Comparison of ENCODE assay signal across 15 cellular contexts in the genomic region with DNA sequence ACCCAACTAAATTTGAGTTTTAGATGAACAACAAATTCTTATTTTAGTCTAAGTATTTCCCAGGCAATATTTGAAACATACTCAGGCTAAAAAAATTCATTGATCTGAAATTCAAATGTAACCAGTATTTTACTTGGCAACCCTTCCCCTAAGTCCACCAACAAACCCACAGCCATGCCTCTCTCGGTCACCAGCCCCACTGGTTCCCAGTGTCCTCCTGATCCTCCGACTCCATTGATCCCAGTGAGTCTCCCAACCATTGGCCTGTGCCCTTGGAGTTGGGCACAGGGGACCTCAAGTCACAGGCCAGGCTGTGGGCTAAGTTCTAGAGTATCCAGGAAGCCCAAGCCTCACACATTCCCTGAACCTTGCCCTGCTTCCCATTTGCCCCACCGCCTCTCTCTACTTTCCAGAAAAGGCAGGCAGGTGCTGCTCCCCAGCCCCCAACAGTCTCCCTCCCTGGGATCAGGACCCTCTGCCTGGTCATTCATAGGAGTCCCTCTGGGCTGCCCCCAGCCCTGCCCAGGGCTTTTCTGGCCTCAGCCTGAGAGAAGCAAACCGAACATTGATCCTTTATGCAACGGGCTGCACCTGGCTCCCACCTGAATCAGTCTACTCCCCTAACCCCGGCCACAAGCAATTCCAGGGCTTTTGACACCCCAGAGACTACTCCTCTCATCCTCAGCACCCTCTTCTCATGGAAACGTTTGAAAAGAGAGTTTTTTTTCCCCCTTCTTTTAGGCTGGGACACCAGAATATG.
DNase-seq lines count a peak whose midpoint lies in the region; ATAC-seq, FAIRE-seq and TF ChIP-seq lines count a peak whose summit lies in the region.
"Had no signal": no experiment of that assay in that cellular context is flagged by ENCODE, and none has a peak within 500 bp of the region (broad histone marks: within the 10 kb centered on the region; RNA-seq: fewer than 3 reads in every experiment).

No MANE protein-coding gene starts in this region.

- H2AFZ ChIP-seq in PC-9, result no peak overlapping the region

- CTCF ChIA-PET in PC-9 (lab: Charles Lee), result no interaction called here
- CTCF ChIA-PET in CD4-positive, alpha-beta memory T cell (lab: Charles Lee; ENCODE audit: partially characterized antibody), result no interaction called here

- no peaks in the 10 kb centered on the region for H3K9me3 Mint-ChIP-seq in stimulated activated effector memory CD8-positive, alpha-beta T cell treated with anti-CD3 and anti-CD28 coated beads, Interleukin-12 subunit alpha, Interleukin-12 subunit beta, amount 100 ng/mL, for 72 hours
- H3K9me3 Mint-ChIP-seq in CD4-positive, alpha-beta memory T cell, result no peaks in the 10 kb centered on the region

- 69 to 70% methylated on average over 7 of the region's 7 CpGs for WGBS in lung, 2 donors
- 50 to 60% (median 55%) methylated on average over 7 of the region's 7 CpGs for WGBS in small intestine, 3 donors

- H3K4me1 ChIP-seq in PC-9 (replicated peaks; ENCODE audit: insufficient read depth), result peaks cover 19% of the 10 kb centered on the region
- H3K4me1 ChIP-seq in lung (ENCODE audit: control insufficient read depth in 2 of 2, insufficient read depth in 2 of 2, low read length in 2 of 2), result peaks cover 0 to 24% of the 10 kb centered on the region in 2 donors
- H3K4me1 ChIP-seq in small intestine (ENCODE audit: control insufficient read depth in 2 of 2, insufficient read depth in 1 of 2, low read depth in 1 of 2, low read length in 1 of 2), result peaks cover 3% of the 10 kb centered on the region in 2 donors
- H3K4me1 ChIP-seq in CD4-positive, alpha-beta memory T cell (ENCODE audit: insufficient read depth, low read length), result no peaks in the 10 kb centered on the region

- H3K4me1 Mint-ChIP-seq in stimulated activated effector memory CD8-positive, alpha-beta T cell treated with anti-CD3 and anti-CD28 coated beads, Interleukin-12 subunit alpha, Interleukin-12 subunit beta, amount 100 ng/mL, for 72 hours, result peaks cover 26% of the 10 kb centered on the region
- no peaks in the 10 kb centered on the region for H3K4me1 Mint-ChIP-seq in CD4-positive, alpha-beta memory T cell

- H3K79me2 ChIP-seq in PC-9 (ENCODE audit: low read depth), result no peaks in the 10 kb centered on the region

- TF ChIP-seq CTCF in PC-9 (conservative IDR thresholded peaks at IDR 0.05) (no peak), brain microvascular endothelial cell (IDR thresholded peaks at IDR 0.05; ENCODE audit: low read depth, low read length, missing control alignments) (no peak), lung (IDR thresholded peaks at IDR 0.05; ENCODE audit: control extremely low read depth, extremely low read depth) (no peak)

- H3K27me3 Mint-ChIP-seq in CD4-positive, alpha-beta memory T cell, result peaks cover 0 to 4% of the 10 kb centered on the region in 2 donors

- no peak for ATAC-seq in lung (ENCODE audit: insufficient read depth, low FRiP score)
- ATAC-seq in stimulated activated effector memory CD8-positive, alpha-beta T cell treated with anti-CD3 and anti-CD28 coated beads, Interleukin-12 subunit alpha, Interleukin-12 subunit beta, amount 100 ng/mL, for 72 hours, result no peak

- peaks cover 5% of the 10 kb centered on the region for H3K36me3 Mint-ChIP-seq in stimulated activated effector memory CD8-positive, alpha-beta T cell treated with anti-CD3 and anti-CD28 coated beads, Interleukin-12 subunit alpha, Interleukin-12 subunit beta, amount 100 ng/mL, for 72 hours
- no peaks in the 10 kb centered on the region for H3K36me3 Mint-ChIP-seq in CD4-positive, alpha-beta memory T cell

- no peak overlapping the region for H3K4me3 Mint-ChIP-seq in stimulated activated effector memory CD8-positive, alpha-beta T cell treated with anti-CD3 and anti-CD28 coated beads, Interleukin-12 subunit alpha, Interleukin-12 subunit beta, amount 100 ng/mL, for 72 hours
- no peak overlapping the region for H3K4me3 Mint-ChIP-seq in CD4-positive, alpha-beta memory T cell

- no peak for DNase-seq in PC-9
- DNase-seq in brain microvascular endothelial cell, result no peak
- no peak for DNase-seq in lung (ENCODE audit: low spot score)
- DNase-seq in stimulated activated effector memory CD8-positive, alpha-beta T cell treated with anti-CD3 and anti-CD28 coated beads, Interleukin-12 subunit alpha, Interleukin-12 subunit beta, amount 100 ng/mL, for 72 hours (ENCODE audit: low spot score in 2 of 2), result no peak
- no peak for DNase-seq in small intestine
- no peak for DNase-seq in NCI-H510A (lab: John Stamatoyannopoulos, UW)
- DNase-seq in H54 (ENCODE audit: insufficient read length, low spot score), result no peak
- DNase-seq in CD4-positive, alpha-beta memory T cell, result no peak
- DNase-seq: midbrain; NCI-H1694; NCI-H446 treated with DMSO at 0.1 percent for 48 hours; stimulated activated CD4-positive, alpha-beta T cell treated with anti-CD3 and anti-CD28 coated beads, Interleukin-1b, Interleukin-23, amount 100 ng/mL, for 48 hours had no signal

- intact Hi-C loops in PC-9 (cut with micrococcal nuclease; ENCODE audit: unreplicated experiment), result no loop called here
- intact Hi-C loops in CD4-positive, alpha-beta memory T cell (cut with micrococcal nuclease), result no loop called here

- BruUV-seq in PC-9 (replicated peaks; lab: Mats Ljungman, UMichigan), result no TSS peak

- H4K20me1 ChIP-seq in PC-9 (ENCODE audit: insufficient read depth), result no peaks in the 10 kb centered on the region

- H3K4me3 ChIP-seq in PC-9 (no peak overlapping the region), brain microvascular endothelial cell (ENCODE audit: low read depth, low read length) (no peak overlapping the region), lung (no peak overlapping the region), small intestine (ENCODE audit: low read depth in 1 of 2, low read length in 2 of 2) (no peak overlapping the region)
- no peak overlapping the region for H3K4me3 ChIP-seq in CD4-positive, alpha-beta memory T cell (ENCODE audit: low read length in 2 of 2)

- H3K27me3 ChIP-seq in PC-9 (ENCODE audit: insufficient read depth, low read depth) (no peaks in the 10 kb centered on the region), brain microvascular endothelial cell (replicated peaks) (no peaks in the 10 kb centered on the region), lung (ENCODE audit: control insufficient read depth, insufficient read depth) (no peaks in the 10 kb centered on the region), small intestine (ENCODE audit: control insufficient read depth in 2 of 2, insufficient read depth in 2 of 2, low read length in 2 of 2) (no peaks in the 10 kb centered on the region)
- no peaks in the 10 kb centered on the region for H3K27me3 ChIP-seq in CD4-positive, alpha-beta memory T cell (ENCODE audit: insufficient read depth, low read length)

- H3K36me3 ChIP-seq in PC-9 (ENCODE audit: low read depth) (no peaks in the 10 kb centered on the region), brain microvascular endothelial cell (replicated peaks) (no peaks in the 10 kb centered on the region), lung (ENCODE audit: control insufficient read depth in 2 of 2, insufficient read depth in 2 of 2, low read length in 2 of 2) (no peaks in the 10 kb centered on the region), small intestine (ENCODE audit: control insufficient read depth in 2 of 2, insufficient read depth in 2 of 2, low read length in 2 of 2) (no peaks in the 10 kb centered on the region)
- no peaks in the 10 kb centered on the region for H3K36me3 ChIP-seq in CD4-positive, alpha-beta memory T cell (ENCODE audit: insufficient read depth, low read length)

- H3K9me3 ChIP-seq in PC-9 (ENCODE audit: insufficient read depth, low read depth) (no peaks in the 10 kb centered on the region), lung (ENCODE audit: control insufficient read depth in 2 of 2, insufficient read depth in 1 of 2, low read length in 1 of 2) (no peaks in the 10 kb centered on the region), small intestine (ENCODE audit: control insufficient read depth, low read depth) (no peaks in the 10 kb centered on the region)
- H3K9me3 ChIP-seq in CD4-positive, alpha-beta memory T cell (ENCODE audit: control insufficient read depth in 1 of 2, low read length in 2 of 2), result no peaks in the 10 kb centered on the region

- TF ChIP-seq POLR2A in H54 (IDR thresholded peaks at IDR 0.05; ENCODE audit: low read depth, low read length), result no peak

- H3K4me2 ChIP-seq in PC-9, result peak overlapping the region; percentile 28

- H3K27ac ChIP-seq in PC-9 (peak overlapping the region; percentile 46), brain microvascular endothelial cell (peak overlapping the region; percentile 63), lung (ENCODE audit: low read depth in 1 of 2, low read length in 1 of 2) (peak overlapping the region; percentile 38 to 42), small intestine (ENCODE audit: low read depth in 1 of 2, low read length in 1 of 2) (peak overlapping the region in 1 of 2 donors; percentile 65)
- no peak overlapping the region for H3K27ac ChIP-seq in CD4-positive, alpha-beta memory T cell (ENCODE audit: low read depth, low read length)
- H3K27ac ChIP-seq: C4-2B, HL-60 had no signal

- POLR2A ChIA-PET in PC-9 (lab: Charles Lee; ENCODE audit: unreplicated experiment), result interaction anchor here (1.1 kb wide), 1 partner anchor 123 kb away, joined by 5 read pairs; the partner anchor contains the start of gene RHOB
- POLR2A ChIA-PET in CD4-positive, alpha-beta memory T cell (lab: Charles Lee; ENCODE audit: partially characterized antibody), result no interaction called here

- in situ Hi-C loops in brain microvascular endothelial cell (cut with HindIII; ENCODE audit: low pct_ligation_motif_present, low sequenced_read_pairs), result no loop called here

- peaks cover 10% of the 10 kb centered on the region; the same call in 1 of the 2 replicates for H3F3A ChIP-seq in PC-9 (ENCODE audit: insufficient read depth, low read depth)

- FAIRE-seq in small intestine (lab: Jason Lieb, UNC) (no peak), H54 (lab: Jason Lieb, UNC) (no peak)
- FAIRE-seq: colon had no signal

- peak overlapping the region; percentile 85 for H3K27ac Mint-ChIP-seq in stimulated activated effector memory CD8-positive, alpha-beta T cell treated with anti-CD3 and anti-CD28 coated beads, Interleukin-12 subunit alpha, Interleukin-12 subunit beta, amount 100 ng/mL, for 72 hours
- H3K27ac Mint-ChIP-seq in CD4-positive, alpha-beta memory T cell, result peak overlapping the region in 2 of 7 donors; percentile 48 to 71

- no peaks in the 10 kb centered on the region for H3K9me2 ChIP-seq in PC-9 (ENCODE audit: insufficient read depth)
